ENCODE assay signal across 2 cellular contexts in genomic region chr9:113598451-113598850, GRCh38.
A peak's percentile ranks its signal among the peaks of the same experiment; 100 is the strongest.
TF ChIP-seq lines count a peak whose summit lies in the region.

No MANE protein-coding gene starts in this region.

TF ChIP-seq in SK-N-SH, 30 proteins besides CTCF, POLR2A, EP300 and RAD21 (continued from another document):
- 0 out of 2 replicates have a peak, but pooled peaks have one; percentile 11 for TF ChIP-seq POLR2AphosphoS5 (IDR thresholded peaks at IDR 0.05; ENCODE audit: low read depth, low read length)

TF ChIP-seq in SK-N-SH treated with all-trans-retinoic acid at 6 μM for 48 hours, 23 proteins besides CTCF, POLR2A, EP300 and RAD21 (continued from another document):
- TF ChIP-seq ESRRG (CRISPR knock-in tag; IDR thresholded peaks at IDR 0.05) (no peak), CSDC2 (CRISPR knock-in tag; IDR thresholded peaks at IDR 0.05) (no peak), PATZ1 (CRISPR knock-in tag; IDR thresholded peaks at IDR 0.05; ENCODE audit: borderline replicate concordance) (no peak)
TF ChIP-seq in SK-N-SH treated with all-trans-retinoic acid at 6 μM for 48 hours: peak in this region for 0.
